14 cellular contexts compared by ENCODE assay signal in genomic region chrX:130566028-130566683, GRCh38.
A peak's percentile ranks its signal among the peaks of the same experiment; 100 is the strongest.
DNase-seq lines count a peak whose midpoint lies in the region; FAIRE-seq and TF ChIP-seq lines count a peak whose summit lies in the region.
"Had no signal": no experiment of that assay in that cellular context is flagged by ENCODE, and none has a peak within 500 bp of the region (broad histone marks: within the 10 kb centered on the region; RNA-seq: fewer than 3 reads in every experiment).

No MANE protein-coding gene starts in this region.

- 80 to 81% methylated on average over 1 to 4 of the region's 4 CpGs for WGBS in endodermal cell (ENCODE audit: insufficient coverage in 1 of 2, insufficient read length in 1 of 2), 2 experiments

- no peaks in the 10 kb centered on the region for H3K27me3 ChIP-seq in endodermal cell (ENCODE audit: control insufficient read depth, insufficient read depth, low read length, poor library complexity, severe bottlenecking)

- TF ChIP-seq CTCF in endodermal cell (conservative IDR thresholded peaks at IDR 0.05) = no peak
- TF ChIP-seq CTCF in progenitor cell of endocrine pancreas (IDR thresholded peaks at IDR 0.05; ENCODE audit: unreplicated experiment) = no peak

- H3K27ac Mint-ChIP-seq in endodermal cell = no peak overlapping the region
- H3K27ac Mint-ChIP-seq in progenitor cell of endocrine pancreas = peak overlapping the region; percentile 72

- H3K36me3 ChIP-seq in endodermal cell (ENCODE audit: control insufficient read depth, insufficient read depth, low read length) = no peaks in the 10 kb centered on the region
- H3K36me3 ChIP-seq: BLaER1 treated with 17β-estradiol and CSF1 and Interleukin-3, amounts not matched to agents 10 nM and 100 nM had no signal

- no peak overlapping the region for H3K4me3 Mint-ChIP-seq in endodermal cell
- H3K4me3 Mint-ChIP-seq in progenitor cell of endocrine pancreas (ENCODE audit: low read depth) = no peak overlapping the region

- H3K9ac ChIP-seq in endodermal cell (ENCODE audit: extremely low read depth, low read length, poor library complexity, severe bottlenecking) = no peak overlapping the region
- H3K9ac ChIP-seq: BLaER1 treated with 17β-estradiol and CSF1 and Interleukin-3, amounts not matched to agents 10 nM and 100 nM; SK-N-SH had no signal

- H3K4me1 Mint-ChIP-seq in endodermal cell (peaks cover 9% of the 10 kb centered on the region), progenitor cell of endocrine pancreas (ENCODE audit: low read depth) (peaks cover 21% of the 10 kb centered on the region)

- peaks cover 17% of the 10 kb centered on the region for H3K9me3 Mint-ChIP-seq in endodermal cell
- no peaks in the 10 kb centered on the region for H3K9me3 Mint-ChIP-seq in progenitor cell of endocrine pancreas (ENCODE audit: low read depth)

- no peaks in the 10 kb centered on the region for H3K4me1 ChIP-seq in endodermal cell (ENCODE audit: control insufficient read depth, insufficient read depth, low read length)

- H3K36me3 Mint-ChIP-seq in endodermal cell (ENCODE audit: low read depth) = no peaks in the 10 kb centered on the region
- H3K36me3 Mint-ChIP-seq in progenitor cell of endocrine pancreas (ENCODE audit: insufficient read depth) = no peaks in the 10 kb centered on the region

- H3K4me3 ChIP-seq in endodermal cell (ENCODE audit: low read length) = no peak overlapping the region
- H3K4me3 ChIP-seq: BLaER1 treated with 17β-estradiol and CSF1 and Interleukin-3, amounts not matched to agents 10 nM and 100 nM had no signal

- no peak overlapping the region for H3K27ac ChIP-seq in endodermal cell (ENCODE audit: low read depth, low read length)
- H3K27ac ChIP-seq: BLaER1 treated with 17β-estradiol and CSF1 and Interleukin-3, amounts not matched to agents 10 nM and 100 nM had no signal

- peaks cover 4% of the 10 kb centered on the region for H3K9me3 ChIP-seq in endodermal cell (ENCODE audit: control insufficient read depth, low read length)
- H3K9me3 ChIP-seq: SK-N-SH had no signal

- H3K27me3 Mint-ChIP-seq in endodermal cell (ENCODE audit: insufficient read depth) = no peaks in the 10 kb centered on the region
- H3K27me3 Mint-ChIP-seq in progenitor cell of endocrine pancreas = no peaks in the 10 kb centered on the region

- no peak for FAIRE-seq in urothelium cell line (lab: Jason Lieb, UNC)

- DNase-seq in NCI-H510A treated with DMSO at 0.1 percent for 48 hours (lab: John Stamatoyannopoulos, UW) (peak; percentile 5), NCI-H510A (lab: John Stamatoyannopoulos, UW) (no peak), NCI-H69 (lab: John Stamatoyannopoulos, UW) (peak; percentile 40), endodermal cell (peak; percentile 44), progenitor cell of endocrine pancreas (ENCODE audit: low spot score, unreplicated experiment) (no peak), urothelium cell line (ENCODE audit: low spot score) (no peak), NCI-H2227 (lab: John Stamatoyannopoulos, UW; ENCODE audit: unreplicated experiment) (no peak), NCI-H2081 (lab: John Stamatoyannopoulos, UW) (no peak)
- DNase-seq: DMS153, H7, NCI-H1105 treated with DMSO at 0.1 percent for 48 hours, NCI-H2029 treated with DMSO at 0.1 percent for 48 hours, SK-N-SH had no signal

Comparison
In these comparisons a context has a peak if more than half of its experiments do, and no peak if none do; other contexts are left out.
1. DNase-seq: peak in NCI-H510A treated with DMSO at 0.1 percent for 48 hours (single experiment), NCI-H69 (single experiment) and endodermal cell (single experiment); none in NCI-H510A (single experiment), progenitor cell of endocrine pancreas (single experiment), urothelium cell line (single experiment), NCI-H2227 (single experiment) and NCI-H2081 (0 of 2).